In genomic region chr1:115958866-115959265, GRCh38 we compare ENCODE assay signal across 17 cellular contexts. TPM values are rescaled to one million over a fixed set of nuclear protein-coding genes. Genes with fewer than 3 reads are reported as not detected.
DNase-seq lines count a peak whose midpoint lies in the region; TF ChIP-seq lines count a peak whose summit lies in the region.
"Had no signal": no experiment of that assay in that cellular context is flagged by ENCODE, and none has a peak within 500 bp of the region (broad histone marks: within the 10 kb centered on the region; RNA-seq: fewer than 3 reads in every experiment).

No MANE protein-coding gene starts in this region.

- in situ Hi-C loops in G401 (cut with HindIII; ENCODE audit: low sequenced_read_pairs): no loop called here

- H3K36me3 ChIP-seq in neural progenitor cell: no peaks in the 10 kb centered on the region

- H3K27me3 Mint-ChIP-seq in neural progenitor cell (ENCODE audit: insufficient read depth, low read depth): no peaks in the 10 kb centered on the region
- H3K27me3 Mint-ChIP-seq in activated CD4-positive, alpha-beta T cell treated with anti-CD3 and anti-CD28 coated beads, Interleukin-2, amount 10 ng/mL, durations not matched to agents 24 days and 14 days: peaks cover 34% of the 10 kb centered on the region

- intact Hi-C loops in activated CD4-positive, alpha-beta T cell treated with anti-CD3 and anti-CD28 coated beads, Interleukin-2, amount 10 ng/mL, durations not matched to agents 24 days and 14 days (cut with micrococcal nuclease): no loop called here

- no peak overlapping the region for H3K4me3 Mint-ChIP-seq in neural progenitor cell
- H3K4me3 Mint-ChIP-seq in activated CD4-positive, alpha-beta T cell treated with anti-CD3 and anti-CD28 coated beads, Interleukin-2, amount 10 ng/mL, durations not matched to agents 24 days and 14 days: no peak overlapping the region
- H3K4me3 Mint-ChIP-seq: CD4-positive, alpha-beta memory T cell had no signal

- H3K4me1 ChIP-seq in neural progenitor cell: no peaks in the 10 kb centered on the region
- H3K4me1 ChIP-seq: A549 had no signal

- H3K79me2 ChIP-seq in neural progenitor cell (ENCODE audit: low read depth): no peaks in the 10 kb centered on the region

- no peaks in the 10 kb centered on the region for H3K36me3 Mint-ChIP-seq in neural progenitor cell
- H3K36me3 Mint-ChIP-seq in activated CD4-positive, alpha-beta T cell treated with anti-CD3 and anti-CD28 coated beads, Interleukin-2, amount 10 ng/mL, durations not matched to agents 24 days and 14 days (ENCODE audit: low read depth): no peaks in the 10 kb centered on the region
- H3K36me3 Mint-ChIP-seq: CD4-positive, alpha-beta memory T cell had no signal

- no peak overlapping the region for H3K4me3 ChIP-seq in neural progenitor cell
- H3K4me3 ChIP-seq: A549 had no signal

- no peaks in the 10 kb centered on the region for H3K4me1 Mint-ChIP-seq in neural progenitor cell
- H3K4me1 Mint-ChIP-seq in activated CD4-positive, alpha-beta T cell treated with anti-CD3 and anti-CD28 coated beads, Interleukin-2, amount 10 ng/mL, durations not matched to agents 24 days and 14 days: no peaks in the 10 kb centered on the region
- H3K4me1 Mint-ChIP-seq: CD4-positive, alpha-beta memory T cell had no signal

- DNase-seq in G401 (ENCODE audit: low spot score): peak; percentile 90
- peak; percentile 26 for DNase-seq in NCI-H1694 treated with DMSO at 0.1 percent for 48 hours (lab: John Stamatoyannopoulos, UW)
- DNase-seq in cerebellar cortex (ENCODE audit: low spot score): peak; percentile 88
- DNase-seq in neural progenitor cell (ENCODE audit: low spot score): no peak
- no peak for DNase-seq in AML-193 (lab: John Stamatoyannopoulos, UW)
- no peak for DNase-seq in activated CD4-positive, alpha-beta T cell treated with anti-CD3 and anti-CD28 coated beads, Interleukin-2, amount 10 ng/mL, durations not matched to agents 24 days and 14 days
- DNase-seq: 8988T; ACHN; Calu3; CD4-positive, alpha-beta memory T cell; COR-L47; DMS79; EL; GF-D8; GOT3; HCEC 1CT had no signal

- no peaks in the 10 kb centered on the region for H3F3A ChIP-seq in neural progenitor cell (ENCODE audit: low read depth)

- no peak overlapping the region for H3K27ac Mint-ChIP-seq in neural progenitor cell
- H3K27ac Mint-ChIP-seq in activated CD4-positive, alpha-beta T cell treated with anti-CD3 and anti-CD28 coated beads, Interleukin-2, amount 10 ng/mL, durations not matched to agents 24 days and 14 days: no peak overlapping the region
- H3K27ac Mint-ChIP-seq: CD4-positive, alpha-beta memory T cell had no signal

- H3K9ac ChIP-seq in neural progenitor cell: no peak overlapping the region

- H2AFZ ChIP-seq in neural progenitor cell (replicated peaks): no peak overlapping the region

- no peaks in the 10 kb centered on the region for H3K9me3 Mint-ChIP-seq in neural progenitor cell
- no peaks in the 10 kb centered on the region for H3K9me3 Mint-ChIP-seq in activated CD4-positive, alpha-beta T cell treated with anti-CD3 and anti-CD28 coated beads, Interleukin-2, amount 10 ng/mL, durations not matched to agents 24 days and 14 days

- no peaks in the 10 kb centered on the region for H4K20me1 ChIP-seq in neural progenitor cell (ENCODE audit: low read depth)

- TF ChIP-seq CTCF in neural progenitor cell (IDR thresholded peaks at IDR 0.05): no peak

- no peak overlapping the region for H3K27ac ChIP-seq in neural progenitor cell
- H3K27ac ChIP-seq: A549 had no signal

- no peaks in the 10 kb centered on the region for H3K9me3 ChIP-seq in neural progenitor cell (ENCODE audit: low read depth)
- H3K9me3 ChIP-seq: A549 had no signal

- no peaks in the 10 kb centered on the region for H3K27me3 ChIP-seq in neural progenitor cell

- no peak overlapping the region for H3K4me2 ChIP-seq in neural progenitor cell
- H3K4me2 ChIP-seq: A549 had no signal

RNA-seq across cellular contexts. Expression of gene SLC22A15, which starts 17.4 kb away (rescaled TPM):
- not detected in 2 replicates for total RNA-seq in G401 (2014; rRNA removed; shearing (Covaris generic))
- 0.62 and 1.9 TPM in 2 replicates for total RNA-seq in neural progenitor cell (ENCODE audit: low replicate concordance)
- 0.23 and 0.36 TPM in 2 replicates for total RNA-seq in activated CD4-positive, alpha-beta T cell treated with anti-CD3 and anti-CD28 coated beads, Interleukin-2, amount 10 ng/mL, durations not matched to agents 24 days and 14 days

Comparison
In these comparisons a context has a peak if more than half of its experiments do, and no peak if none do; other contexts are left out.
1. DNase-seq: peak in G401 (single experiment), NCI-H1694 treated with DMSO at 0.1 percent for 48 hours (single experiment) and cerebellar cortex (single experiment); none in neural progenitor cell (single experiment), AML-193 (0 of 2) and activated CD4-positive, alpha-beta T cell treated with anti-CD3 and anti-CD28 coated beads, Interleukin-2, amount 10 ng/mL, durations not matched to agents 24 days and 14 days (single experiment).